In genomic region chr3:71065764-71066013, GRCh38 we compare ENCODE assay signal across 8 cellular contexts.
A peak's percentile ranks its signal among the peaks of the same experiment; 100 is the strongest.
DNase-seq lines count a peak whose midpoint lies in the region; ATAC-seq, FAIRE-seq and TF ChIP-seq lines count a peak whose summit lies in the region.

No MANE protein-coding gene starts in this region.

- H3K9ac ChIP-seq in mammary epithelial cell (ENCODE audit: insufficient read depth, low read length), result peak overlapping the region; percentile 96

- H3K4me1 Mint-ChIP-seq in mesothelial cell of epicardium, result peaks cover 64% of the 10 kb centered on the region

- H3K36me3 ChIP-seq in heart right ventricle, result no peaks in the 10 kb centered on the region
- no peaks in the 10 kb centered on the region for H3K36me3 ChIP-seq in mammary epithelial cell (ENCODE audit: insufficient read depth, low read length)
- no peaks in the 10 kb centered on the region for H3K36me3 ChIP-seq in upper lobe of right lung

- no TSS peak for BruUV-seq in mammary epithelial cell (replicated peaks; lab: Mats Ljungman, UMichigan)

- H3K4me3 ChIP-seq in heart right ventricle (peak overlapping the region; percentile 44 to 78 (median 68)), mammary epithelial cell (replicated peaks in 1 of 3; ENCODE audit: insufficient read depth in 1 of 3, low read depth in 2 of 3, low read length in 3 of 3) (peak overlapping the region; percentile 63 to 83 (median 70)), upper lobe of right lung (peak overlapping the region; percentile 75)

- peak overlapping the region; percentile 72 for H3K4me3 Mint-ChIP-seq in mesothelial cell of epicardium

- H3K27ac Mint-ChIP-seq in mesothelial cell of epicardium, result peak overlapping the region; percentile 94

- peaks cover 62% of the 10 kb centered on the region for H3K79me2 ChIP-seq in mammary epithelial cell (ENCODE audit: insufficient read depth, low read length)

- dilution Hi-C loops in mammary epithelial cell (cut with HindIII; ENCODE audit: low sequenced_read_pairs), result no loop called here

- H3K4me1 ChIP-seq in heart right ventricle (peaks cover 5 to 69% (median 58%) of the 10 kb centered on the region in 9 donors), mammary epithelial cell (ENCODE audit: insufficient read depth, low read length) (peaks cover 68% of the 10 kb centered on the region), upper lobe of right lung (peaks cover 51% of the 10 kb centered on the region)

- FAIRE-seq in RCC 7860 (lab: Jason Lieb, UNC), result no peak

- peak overlapping the region; percentile 77 for H2AFZ ChIP-seq in mammary epithelial cell (ENCODE audit: low read depth, low read length)

- H3K9me3 Mint-ChIP-seq in mesothelial cell of epicardium, result no peaks in the 10 kb centered on the region

- CTCF ChIA-PET in mammary epithelial cell (lab: Charles Lee; ENCODE audit: low non-redundant PET), result no interaction called here

- peak overlapping the region; percentile 78 for H3K4me2 ChIP-seq in mammary epithelial cell (ENCODE audit: insufficient read depth, low read depth, low read length)

- ATAC-seq in heart right ventricle (no peak), Right ventricle myocardium superior (ENCODE audit: poor library complexity) (no peak), upper lobe of right lung (no peak), HG03108 (IDR thresholded peaks at IDR 0.05; ENCODE audit: unreplicated experiment) (no peak)

- TF ChIP-seq CTCF in heart right ventricle (IDR thresholded peaks at IDR 0.05), result no peak
- no peak for TF ChIP-seq CTCF in mammary epithelial cell (conservative IDR thresholded peaks at IDR 0.05 in 1 of 2, IDR thresholded peaks at IDR 0.05 in 1 of 2; ENCODE audit: extremely low read depth in 1 of 2, insufficient read depth in 1 of 2, low read depth in 1 of 2, low read length in 2 of 2)
- no peak for TF ChIP-seq CTCF in mesothelial cell of epicardium (IDR thresholded peaks at IDR 0.05; ENCODE audit: unreplicated experiment)
- TF ChIP-seq CTCF in upper lobe of right lung (IDR thresholded peaks at IDR 0.05), result no peak

- H3K9me3 ChIP-seq in heart right ventricle, result no peaks in the 10 kb centered on the region
- H3K9me3 ChIP-seq in mammary epithelial cell (replicated peaks; ENCODE audit: insufficient read depth, low read length), result no peaks in the 10 kb centered on the region
- no peaks in the 10 kb centered on the region for H3K9me3 ChIP-seq in upper lobe of right lung

- WGBS in heart right ventricle, 2 donors, result 10 to 11% methylated on average over 4 of the region's 4 CpGs
- WGBS in mammary epithelial cell (ENCODE audit: low coverage, missing lambda C conversion rate), result 23% methylated on average over 4 of the region's 4 CpGs

- no peaks in the 10 kb centered on the region for H3K36me3 Mint-ChIP-seq in mesothelial cell of epicardium

- H3K27ac ChIP-seq in heart right ventricle (peak overlapping the region; percentile 66 to 98 (median 96)), mammary epithelial cell (ENCODE audit: insufficient read depth, low read depth, low read length) (peak overlapping the region; percentile 94), upper lobe of right lung (peak overlapping the region; percentile 93)

- in situ Hi-C loops in mammary epithelial cell (cut with MboI; ENCODE audit: low sequenced_read_pairs in 2 of 2), result loop anchor here (10.0 to 25.0 kb wide), 3 partner anchors 351 to 522 kb away; partner anchors contain the start of gene FOXP1 (in 2 of the 2)

- intact Hi-C loops in heart right ventricle (cut with DNase I) (loop anchor here in 7 of 10 donors (1.0 to 10.0 kb wide), 15 partner anchors 42 to 519 kb away; partner anchors contain the start of gene FOXP1 (in 5 of the 7)), Right ventricle myocardium superior (cut with DNase I) (loop anchor here (10.0 kb wide), 1 partner anchor 179 kb away; no protein-coding TSS in a partner anchor), mammary epithelial cell (cut with micrococcal nuclease) (loop anchor here (1.0 to 5.0 kb wide), 4 partner anchors 181 to 521 kb away; no protein-coding TSS in a partner anchor), upper lobe of right lung (cut with DNase I) (no loop called here)

- H4K20me1 ChIP-seq in mammary epithelial cell (ENCODE audit: insufficient read depth, low read length), result no peaks in the 10 kb centered on the region

- DNase-seq in heart right ventricle (no peak), Right ventricle myocardium superior (no peak), mammary epithelial cell (no peak), mesothelial cell of epicardium (ENCODE audit: low spot score in 2 of 2, unreplicated experiment in 2 of 2) (no peak), upper lobe of right lung (no peak), NOMO-1 (lab: John Stamatoyannopoulos, UW; ENCODE audit: unreplicated experiment in 2 of 2) (no peak), RCC 7860 (ENCODE audit: low spot score) (no peak)

- H3K27me3 Mint-ChIP-seq in mesothelial cell of epicardium (ENCODE audit: low read depth), result no peaks in the 10 kb centered on the region

- H3K27me3 ChIP-seq in heart right ventricle (no peaks in the 10 kb centered on the region), mammary epithelial cell (ENCODE audit: insufficient read depth, low read length) (no peaks in the 10 kb centered on the region), upper lobe of right lung (no peaks in the 10 kb centered on the region)
